Comparison of ENCODE assay signal across 14 cellular contexts in the genomic region with DNA sequence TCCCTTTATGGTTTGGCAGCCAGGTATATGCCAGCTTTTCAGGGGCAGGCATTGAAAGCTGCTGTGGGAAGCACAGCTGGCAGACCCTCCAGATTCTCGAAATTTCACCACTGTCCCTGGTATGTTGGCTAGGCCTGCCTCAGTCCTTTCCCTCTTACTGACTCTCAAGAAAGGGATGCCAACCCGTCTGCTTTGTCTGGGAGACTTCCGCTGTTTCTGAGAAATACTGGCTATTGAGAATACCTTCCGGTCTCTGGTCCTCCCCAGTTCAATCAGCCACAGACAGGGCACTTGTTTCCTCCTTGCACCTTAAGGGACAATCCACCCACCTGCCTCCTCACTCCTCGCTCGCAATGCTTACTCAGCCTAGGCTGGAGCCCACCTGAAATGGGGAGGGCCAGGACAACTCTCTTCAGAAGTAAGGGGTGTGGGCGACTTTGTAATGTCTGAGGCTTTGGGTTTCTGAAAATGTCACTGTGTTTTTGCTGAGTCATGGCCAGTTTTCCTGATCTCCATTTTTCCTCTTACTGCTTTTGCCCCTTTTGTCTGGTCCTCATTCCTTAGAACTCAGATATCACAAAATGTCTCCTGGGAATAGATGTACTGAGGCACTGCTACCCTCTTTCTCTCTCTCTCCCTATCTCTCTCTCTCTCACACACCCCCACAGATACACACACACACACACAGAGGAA.
DNase-seq lines count a peak whose midpoint lies in the region; ATAC-seq and TF ChIP-seq lines count a peak whose summit lies in the region.
"Had no signal": no experiment of that assay in that cellular context is flagged by ENCODE, and none has a peak within 500 bp of the region (broad histone marks: within the 10 kb centered on the region; RNA-seq: fewer than 3 reads in every experiment).

No MANE protein-coding gene starts in this region.

- peak overlapping the region; percentile 9 for H3K27ac Mint-ChIP-seq in progenitor cell of endocrine pancreas
- no peak overlapping the region for H3K27ac Mint-ChIP-seq in activated T-cell treated with anti-CD3 and anti-CD28 coated beads, Interleukin-2, amount 50 U/mL, for 72 hours

- no peak overlapping the region for H3K4me3 Mint-ChIP-seq in progenitor cell of endocrine pancreas (ENCODE audit: low read depth)
- no peak overlapping the region for H3K4me3 Mint-ChIP-seq in activated T-cell treated with anti-CD3 and anti-CD28 coated beads, Interleukin-2, amount 50 U/mL, for 72 hours

- H3K27me3 ChIP-seq in right cardiac atrium (ENCODE audit: control insufficient read depth, insufficient read depth) = no peaks in the 10 kb centered on the region

- no peaks in the 10 kb centered on the region for H3K9me3 ChIP-seq in right cardiac atrium (ENCODE audit: control insufficient read depth, low read length)

- H3K4me1 ChIP-seq in right cardiac atrium (ENCODE audit: control insufficient read depth, insufficient read depth, low read length) = peaks cover 17% of the 10 kb centered on the region

- no peaks in the 10 kb centered on the region for H3K27me3 Mint-ChIP-seq in progenitor cell of endocrine pancreas
- H3K27me3 Mint-ChIP-seq in activated T-cell treated with anti-CD3 and anti-CD28 coated beads, Interleukin-2, amount 50 U/mL, for 72 hours (ENCODE audit: low read depth) = no peaks in the 10 kb centered on the region

- ATAC-seq in SK-N-SH treated with all-trans-retinoic acid at 6 μM for 48 hours (no peak), right cardiac atrium (no peak), HG03025 (IDR thresholded peaks at IDR 0.05; ENCODE audit: low FRiP score, unreplicated experiment) (no peak), HG03460 (IDR thresholded peaks at IDR 0.05; ENCODE audit: unreplicated experiment) (no peak)
- no peak for ATAC-seq in activated T-cell treated with anti-CD3 and anti-CD28 coated beads, Interleukin-2, amount 50 U/mL, for 72 hours (replicated peaks in 1 of 2)

- intact Hi-C loops in right cardiac atrium (cut with DNase I) = loop anchor here in 2 of 4 donors (5.0 to 10.0 kb wide), 2 partner anchors 34 to 737 kb away; partner anchors contain the start of gene IGFBP5 (in 1 of the 2)

- peak overlapping the region; percentile 92 for H3K27ac ChIP-seq in right cardiac atrium (ENCODE audit: low read length)
- H3K27ac ChIP-seq: 22Rv1, C4-2B, WERI-Rb-1 had no signal

- DNase-seq in DMS 273 (lab: John Stamatoyannopoulos, UW; ENCODE audit: unreplicated experiment) (peak; percentile 20), DMS 273 treated with DMSO at 0.1 percent for 48 hours (lab: John Stamatoyannopoulos, UW) (no peak), right cardiac atrium (no peak), progenitor cell of endocrine pancreas (ENCODE audit: low spot score, unreplicated experiment) (no peak)
- DNase-seq in activated T-cell treated with anti-CD3 and anti-CD28 coated beads, Interleukin-2, amount 50 U/mL, for 72 hours = no peak
- DNase-seq: activated effector memory CD4-positive, alpha-beta T cell treated with anti-CD3 and anti-CD28 coated beads, Interleukin-2, amount 50 U/mL, for 16 hours; anterior cingulate cortex; NCI-H2081; WERI-Rb-1 had no signal

- peaks cover 33% of the 10 kb centered on the region for H3K4me1 Mint-ChIP-seq in progenitor cell of endocrine pancreas (ENCODE audit: low read depth)
- H3K4me1 Mint-ChIP-seq in activated T-cell treated with anti-CD3 and anti-CD28 coated beads, Interleukin-2, amount 50 U/mL, for 72 hours (ENCODE audit: low read depth) = peaks cover 11% of the 10 kb centered on the region

- H3K9me3 Mint-ChIP-seq in progenitor cell of endocrine pancreas (ENCODE audit: low read depth) = no peaks in the 10 kb centered on the region
- H3K9me3 Mint-ChIP-seq in activated T-cell treated with anti-CD3 and anti-CD28 coated beads, Interleukin-2, amount 50 U/mL, for 72 hours = no peaks in the 10 kb centered on the region

- H3K4me3 ChIP-seq in right cardiac atrium (ENCODE audit: low read length) = no peak overlapping the region

- no peak for TF ChIP-seq CTCF in progenitor cell of endocrine pancreas (IDR thresholded peaks at IDR 0.05; ENCODE audit: unreplicated experiment)

- no peaks in the 10 kb centered on the region for H3K36me3 Mint-ChIP-seq in progenitor cell of endocrine pancreas (ENCODE audit: insufficient read depth)
- H3K36me3 Mint-ChIP-seq in activated T-cell treated with anti-CD3 and anti-CD28 coated beads, Interleukin-2, amount 50 U/mL, for 72 hours (ENCODE audit: insufficient read depth in 2 of 2) = no peaks in the 10 kb centered on the region

- WGBS in right cardiac atrium = 68% methylated on average over 7 of the region's 7 CpGs

TF ChIP-seq in SK-N-SH treated with all-trans-retinoic acid at 6 μM for 48 hours, 23 proteins besides CTCF, POLR2A, EP300 and RAD21:
- peak; percentile 21; the same call in 1 of the 2 replicates for TF ChIP-seq BACH2 (CRISPR knock-in tag; IDR thresholded peaks at IDR 0.05; ENCODE audit: borderline replicate concordance)
- TF ChIP-seq TCF4 (CRISPR knock-in tag; IDR thresholded peaks at IDR 0.05; ENCODE audit: borderline replicate concordance) = no peak
